Comparison of ENCODE assay signal across 16 cellular contexts in genomic region chr4:38077791-38078489, GRCh38.
DNase-seq lines count a peak whose midpoint lies in the region; ATAC-seq and TF ChIP-seq lines count a peak whose summit lies in the region.
"Had no signal": no experiment of that assay in that cellular context is flagged by ENCODE, and none has a peak within 500 bp of the region (broad histone marks: within the 10 kb centered on the region; RNA-seq: fewer than 3 reads in every experiment).

No MANE protein-coding gene starts in this region.

- H3K27me3 Mint-ChIP-seq in activated CD4-positive, alpha-beta T cell treated with anti-CD3 and anti-CD28 coated beads for 36 hours = no peaks in the 10 kb centered on the region
- no peaks in the 10 kb centered on the region for H3K27me3 Mint-ChIP-seq in activated CD4-positive, alpha-beta T cell treated with anti-CD3 and anti-CD28 coated beads, Interleukin-2, amount 10 ng/mL, durations not matched to agents 24 days and 14 days
- no peaks in the 10 kb centered on the region for H3K27me3 Mint-ChIP-seq in WTC11 (ENCODE audit: low read depth)

- H3K4me3 Mint-ChIP-seq in activated CD4-positive, alpha-beta T cell treated with anti-CD3 and anti-CD28 coated beads for 36 hours = no peak overlapping the region
- H3K4me3 Mint-ChIP-seq in activated CD4-positive, alpha-beta T cell treated with anti-CD3 and anti-CD28 coated beads, Interleukin-2, amount 10 ng/mL, durations not matched to agents 24 days and 14 days = no peak overlapping the region
- no peak overlapping the region for H3K4me3 Mint-ChIP-seq in WTC11
- H3K4me3 Mint-ChIP-seq: CD8-positive, alpha-beta memory T cell had no signal

- H3K27ac ChIP-seq in mucosa of rectum (ENCODE audit: low read depth in 2 of 2, low read length in 2 of 2) = peak overlapping the region; percentile 89 to 94
- H3K27ac ChIP-seq in temporal lobe (ENCODE audit: low read depth, low read length) = peak overlapping the region; percentile 44

- H3K36me3 ChIP-seq in mucosa of rectum (ENCODE audit: control insufficient read depth in 2 of 2, insufficient read depth in 2 of 2, low read length in 2 of 2) = no peaks in the 10 kb centered on the region
- H3K36me3 ChIP-seq: HAP-1 had no signal

- POLR2A ChIA-PET in activated CD4-positive, alpha-beta T cell treated with anti-CD3 and anti-CD28 coated beads for 36 hours (lab: Charles Lee) = interaction anchor here (1.3 kb wide), 2 partner anchors 13 to 51 kb away, joined by 3 to 6 read pairs; no protein-coding TSS in a partner anchor
- POLR2A ChIA-PET in WTC11 (lab: Charles Lee) = no interaction called here

- peaks cover 30% of the 10 kb centered on the region for H3K36me3 Mint-ChIP-seq in activated CD4-positive, alpha-beta T cell treated with anti-CD3 and anti-CD28 coated beads for 36 hours (ENCODE audit: low read depth)
- H3K36me3 Mint-ChIP-seq in activated CD4-positive, alpha-beta T cell treated with anti-CD3 and anti-CD28 coated beads, Interleukin-2, amount 10 ng/mL, durations not matched to agents 24 days and 14 days (ENCODE audit: low read depth) = peaks cover 51% of the 10 kb centered on the region
- peaks cover 32% of the 10 kb centered on the region for H3K36me3 Mint-ChIP-seq in WTC11

- CTCF ChIA-PET in activated CD4-positive, alpha-beta T cell treated with anti-CD3 and anti-CD28 coated beads for 36 hours (lab: Charles Lee) = interaction anchor here (0.9 to 1.7 kb wide), 10 partner anchors 8 to 102 kb away, joined by 3 to 10 read pairs (median 4); no protein-coding TSS in a partner anchor
- CTCF ChIA-PET in WTC11 (lab: Charles Lee) = interaction anchor here (1.9 kb wide), 1 partner anchor 9 kb away, joined by 8 read pairs; no protein-coding TSS in a partner anchor

- no peaks in the 10 kb centered on the region for H3K9me3 Mint-ChIP-seq in activated CD4-positive, alpha-beta T cell treated with anti-CD3 and anti-CD28 coated beads for 36 hours (ENCODE audit: low read depth)
- H3K9me3 Mint-ChIP-seq in activated CD4-positive, alpha-beta T cell treated with anti-CD3 and anti-CD28 coated beads, Interleukin-2, amount 10 ng/mL, durations not matched to agents 24 days and 14 days = no peaks in the 10 kb centered on the region
- no peaks in the 10 kb centered on the region for H3K9me3 Mint-ChIP-seq in WTC11
- H3K9me3 Mint-ChIP-seq: CD8-positive, alpha-beta memory T cell had no signal

- H3K27me3 ChIP-seq in mucosa of rectum (ENCODE audit: control insufficient read depth in 2 of 2, insufficient read depth in 2 of 2, low read length in 2 of 2) = no peaks in the 10 kb centered on the region

- H3K27ac Mint-ChIP-seq in activated CD4-positive, alpha-beta T cell treated with anti-CD3 and anti-CD28 coated beads for 36 hours = peak overlapping the region; percentile 20
- H3K27ac Mint-ChIP-seq in activated CD4-positive, alpha-beta T cell treated with anti-CD3 and anti-CD28 coated beads, Interleukin-2, amount 10 ng/mL, durations not matched to agents 24 days and 14 days = no peak overlapping the region
- H3K27ac Mint-ChIP-seq in WTC11 = no peak overlapping the region; the same call in 1 of the 2 replicates

- H3K4me3 ChIP-seq in mucosa of rectum (ENCODE audit: low read length in 2 of 2) = peak overlapping the region in 1 of 2 donors; percentile 14
- H3K4me3 ChIP-seq: HAP-1, lung had no signal

- intact Hi-C loops in activated CD4-positive, alpha-beta T cell treated with anti-CD3 and anti-CD28 coated beads for 36 hours (cut with DNase I, micrococcal nuclease) = loop anchor here in 1 of 2 experiments (5.0 kb wide), 1 partner anchor 54 kb away; no protein-coding TSS in a partner anchor
- intact Hi-C loops in activated CD4-positive, alpha-beta T cell treated with anti-CD3 and anti-CD28 coated beads, Interleukin-2, amount 10 ng/mL, durations not matched to agents 24 days and 14 days (cut with micrococcal nuclease) = loop anchor here (5.0 kb wide), 1 partner anchor 84 kb away; no protein-coding TSS in a partner anchor

- no peaks in the 10 kb centered on the region for H3K9me3 ChIP-seq in mucosa of rectum (ENCODE audit: control insufficient read depth in 2 of 2, low read length in 2 of 2)
- H3K9me3 ChIP-seq: HAP-1 had no signal

- ATAC-seq in activated CD4-positive, alpha-beta T cell treated with anti-CD3 and anti-CD28 coated beads for 36 hours = no peak
- ATAC-seq in WTC11 (no peak), GM18909 (IDR thresholded peaks at IDR 0.05; ENCODE audit: poor library complexity, unreplicated experiment) (no peak)

- peaks cover 35% of the 10 kb centered on the region for H3K4me1 Mint-ChIP-seq in activated CD4-positive, alpha-beta T cell treated with anti-CD3 and anti-CD28 coated beads for 36 hours
- H3K4me1 Mint-ChIP-seq in activated CD4-positive, alpha-beta T cell treated with anti-CD3 and anti-CD28 coated beads, Interleukin-2, amount 10 ng/mL, durations not matched to agents 24 days and 14 days = peaks cover 17% of the 10 kb centered on the region
- H3K4me1 Mint-ChIP-seq in WTC11 = peaks cover 9% of the 10 kb centered on the region; the same call in 1 of the 2 replicates

- DNase-seq in activated CD4-positive, alpha-beta T cell treated with anti-CD3 and anti-CD28 coated beads for 36 hours = no peak
- no peak for DNase-seq in activated CD4-positive, alpha-beta T cell treated with anti-CD3 and anti-CD28 coated beads, Interleukin-2, amount 10 ng/mL, durations not matched to agents 24 days and 14 days
- no peak for DNase-seq in WTC11 (ENCODE audit: low spot score)
- DNase-seq in effector CD4-positive, alpha-beta T cell = no peak
- DNase-seq in SKM-1 (lab: John Stamatoyannopoulos, UW; ENCODE audit: unreplicated experiment) = no peak
- DNase-seq: 8988T; CD8-positive, alpha-beta memory T cell; foreskin fibroblast; KBM-7; NCI-H1105; stimulated activated CD4-positive, alpha-beta T cell treated with anti-CD3 and anti-CD28 coated beads, Interleukin-4, amount 100 ng/mL, for 4 hours had no signal

- peaks cover 17 to 51% of the 10 kb centered on the region in 2 donors for H3K4me1 ChIP-seq in mucosa of rectum (ENCODE audit: control insufficient read depth in 2 of 2, insufficient read depth in 2 of 2, low read length in 2 of 2)
- H3K4me1 ChIP-seq: HAP-1 had no signal

- H3K9ac ChIP-seq in mucosa of rectum (ENCODE audit: low read depth in 1 of 2, low read length in 2 of 2) = peak overlapping the region; percentile 47 to 58

- no peak for TF ChIP-seq CTCF in WTC11 (IDR thresholded peaks at IDR 0.05)

TF ChIP-seq in WTC11, 78 proteins besides CTCF, POLR2A, EP300 and RAD21:
- no peak for TF ChIP-seq ZNF425 (CRISPR knock-in tag; conservative IDR thresholded peaks at IDR 0.05)
- peak; percentile 30; the same call in 1 of the 2 replicates for TF ChIP-seq GABPB1 (CRISPR knock-in tag; IDR thresholded peaks at IDR 0.05)
TF ChIP-seq in WTC11: peak in this region for 1.
